In genomic region chr15:75235760-75236729, GRCh38 we compare ENCODE assay signal across 26 cellular contexts. TPM values are rescaled to one million over a fixed set of nuclear protein-coding genes. Genes with fewer than 3 reads are reported as not detected.
DNase-seq lines count a peak whose midpoint lies in the region; ATAC-seq, FAIRE-seq and TF ChIP-seq lines count a peak whose summit lies in the region.
"Had no signal": no experiment of that assay in that cellular context is flagged by ENCODE, and none has a peak within 500 bp of the region (broad histone marks: within the 10 kb centered on the region; RNA-seq: fewer than 3 reads in every experiment).

No MANE protein-coding gene starts in this region.

- no peak overlapping the region for H3K4me3 ChIP-seq in heart left ventricle
- H3K4me3 ChIP-seq: right lobe of liver had no signal

- H3K9me3 ChIP-seq in heart left ventricle = no peaks in the 10 kb centered on the region
- H3K9me3 ChIP-seq: right lobe of liver had no signal

- ATAC-seq in heart left ventricle = peak; percentile 67 to 93 (median 82)
- no peak for ATAC-seq in GM21515 (IDR thresholded peaks at IDR 0.05; ENCODE audit: unreplicated experiment)
- ATAC-seq: activated CD4-positive, CD25-positive, alpha-beta regulatory T cell treated with anti-CD3 and anti-CD28 coated beads, Interleukin-2, amount 50 U/mL, for 24 hours; activated T-cell treated with anti-CD3 and anti-CD28 coated beads, Interleukin-2, amount 50 U/mL, for 72 hours; foreskin keratinocyte; right lobe of liver had no signal

- peaks cover 0 to under 1% (median 0%) of the 10 kb centered on the region in 12 donors for H3K4me1 ChIP-seq in heart left ventricle
- H3K4me1 ChIP-seq: foreskin keratinocyte, right lobe of liver had no signal

- DNase-seq in AG20443 (ENCODE audit: low spot score) (peak; percentile 6), GM12892 (ENCODE audit: insufficient read length) (peak; percentile 21), heart left ventricle (peak in 3 of 5 donors; percentile 20 to 60 (median 51)), posterior vena cava (ENCODE audit: low spot score) (peak; percentile 52), nucleus accumbens (lab: John Stamatoyannopoulos, UW) (no peak), NCI-H1417 treated with DMSO at 0.1 percent for 48 hours (lab: John Stamatoyannopoulos, UW) (no peak)
- DNase-seq: activated T-cell treated with anti-CD3 and anti-CD28 coated beads, Interleukin-2, amount 50 U/mL, for 72 hours; CD4-positive, alpha-beta T cell; DMS153; foreskin keratinocyte; hippocampal formation; KG1; mammary epithelial cell; NCI-H1694; NCI-H748 treated with DMSO at 0.1 percent for 48 hours; occipital lobe; stimulated activated CD4-positive, alpha-beta T cell treated with anti-CD3 and anti-CD28 coated beads, Interleukin-15, amount 100 ng/mL, for 24 hours; SW 1271 had no signal

- no peak for FAIRE-seq in GM12892 (lab: Jason Lieb, UNC)
- FAIRE-seq: astrocyte, islet of Langerhans had no signal

- no peak for TF ChIP-seq POLR2A in GM12892 (IDR thresholded peaks at IDR 0.05; ENCODE audit: low read depth, low read length)
- no peak for TF ChIP-seq POLR2A in heart left ventricle (IDR thresholded peaks at IDR 0.05)

- H3K36me3 ChIP-seq in heart left ventricle = no peaks in the 10 kb centered on the region
- H3K36me3 ChIP-seq: right lobe of liver had no signal

- H3K27ac ChIP-seq in heart left ventricle = no peak overlapping the region
- H3K27ac ChIP-seq: foreskin keratinocyte, right lobe of liver had no signal

- intact Hi-C loops in heart left ventricle (cut with DNase I) (loop anchor here in 4 of 10 donors (10.0 kb wide), 2 partner anchors 79 to 89 kb away; no protein-coding TSS in a partner anchor), posterior vena cava (cut with DNase I) (loop anchor here in 1 of 2 donors (10.0 kb wide), 1 partner anchor 69 kb away; no protein-coding TSS in a partner anchor)

- 71 to 82% (median 80%) methylated on average over 9 to 11 of the region's 11 CpGs for WGBS in heart left ventricle, 4 donors

- peaks cover 0 to 11% (median 0%) of the 10 kb centered on the region in 9 donors for H3K27me3 ChIP-seq in heart left ventricle
- H3K27me3 ChIP-seq: right lobe of liver had no signal

- no peak for TF ChIP-seq CTCF in heart left ventricle (IDR thresholded peaks at IDR 0.05)

RNA-seq across cellular contexts. Expression of gene GOLGA6C, which starts 22.1 kb away (rescaled TPM):
- polyA plus RNA-seq in GM12892 (2012; ENCODE audit: missing spikeins) = not detected
- total RNA-seq in heart left ventricle (not detected), posterior vena cava (not detected)
- not detected for polyA plus RNA-seq in heart left ventricle
- total RNA-seq: astrocyte; CD4-positive, alpha-beta T cell; foreskin keratinocyte; G401; mammary epithelial cell; occipital lobe; urinary bladder had no signal
- polyA plus RNA-seq: esophagus, foreskin keratinocyte, mammary epithelial cell, urinary bladder had no signal

RNA-seq across cellular contexts. Expression of gene C15orf39, which starts 34.4 kb away (rescaled TPM):
- polyA plus RNA-seq in GM12892 (2012; ENCODE audit: missing spikeins) = 16.9 TPM
- total RNA-seq in heart left ventricle (10 to 100 TPM in 8 of 9 donors, 1 to 10 TPM in 1; 10.0 to 26.1 (median 13.9) TPM), posterior vena cava (10 to 100 TPM; 25.8 to 26.4 TPM)
- polyA plus RNA-seq in heart left ventricle = 10 to 100 TPM in 1 of 2 donors, 1 to 10 TPM in 1; 6.5 to 11.9 TPM

RNA-seq across cellular contexts. Expression of gene GOLGA6D, which starts 46.6 kb away (rescaled TPM):
- not detected for polyA plus RNA-seq in GM12892 (2012; ENCODE audit: missing spikeins)
- total RNA-seq in heart left ventricle = not detected
- not detected for polyA plus RNA-seq in heart left ventricle
- total RNA-seq in posterior vena cava = not detected
- total RNA-seq: astrocyte; CD4-positive, alpha-beta T cell; foreskin keratinocyte; G401; mammary epithelial cell; occipital lobe; urinary bladder had no signal
- polyA plus RNA-seq: esophagus, foreskin keratinocyte, mammary epithelial cell, urinary bladder had no signal

Comparison
In these comparisons a context has a peak if more than half of its experiments do, and no peak if none do; other contexts are left out.
1. DNase-seq: peak in AG20443 (single experiment), GM12892 (single experiment), heart left ventricle (3 of 5) and posterior vena cava (single experiment); none in nucleus accumbens (0 of 56) and NCI-H1417 treated with DMSO at 0.1 percent for 48 hours (single experiment).